Comparison of ENCODE assay signal across 2 cellular contexts in genomic region chr15:41795996-41796395, GRCh38.
TF ChIP-seq lines count a peak whose summit lies in the region.

No MANE protein-coding gene starts in this region.

TF ChIP-seq in WTC11, 78 proteins besides CTCF, POLR2A, EP300 and RAD21 (continued from another document):
- no peak for TF ChIP-seq FOXK1 (CRISPR knock-in tag; IDR thresholded peaks at IDR 0.05)
- no peak for TF ChIP-seq AR (CRISPR knock-in tag; IDR thresholded peaks at IDR 0.05)
- TF ChIP-seq GABPB1 (CRISPR knock-in tag; IDR thresholded peaks at IDR 0.05): no peak
- no peak for TF ChIP-seq CREB1 (CRISPR knock-in tag; IDR thresholded peaks at IDR 0.05)
- TF ChIP-seq CDX4 (CRISPR knock-in tag; IDR thresholded peaks at IDR 0.05; ENCODE audit: borderline replicate concordance): no peak
- TF ChIP-seq ZNF512 (CRISPR knock-in tag; IDR thresholded peaks at IDR 0.05; ENCODE audit: borderline replicate concordance): no peak
- no peak for TF ChIP-seq ZSCAN18 (CRISPR knock-in tag; IDR thresholded peaks at IDR 0.05)
- no peak for TF ChIP-seq MAX (CRISPR knock-in tag; IDR thresholded peaks at IDR 0.05)
- no peak for TF ChIP-seq NFE2L1 (CRISPR knock-in tag; IDR thresholded peaks at IDR 0.05)
- no peak for TF ChIP-seq FOXJ3 (CRISPR knock-in tag; IDR thresholded peaks at IDR 0.05; ENCODE audit: borderline replicate concordance)
- no peak for TF ChIP-seq FOXP4 (CRISPR knock-in tag; IDR thresholded peaks at IDR 0.05)
- TF ChIP-seq KAT7 (CRISPR knock-in tag; IDR thresholded peaks at IDR 0.05; ENCODE audit: borderline replicate concordance): no peak

TF ChIP-seq in GM23338, 12 proteins besides CTCF, POLR2A, EP300 and RAD21 (continued from another document):
- TF ChIP-seq NANOG (IDR thresholded peaks at IDR 0.05; ENCODE audit: borderline replicate concordance) (no peak), CREB1 (CRISPR knock-in tag; IDR thresholded peaks at IDR 0.05; ENCODE audit: low read depth) (no peak), ZNF462 (CRISPR knock-in tag; IDR thresholded peaks at IDR 0.05) (no peak), REST (IDR thresholded peaks at IDR 0.05; ENCODE audit: unreplicated experiment) (no peak), JUNB (IDR thresholded peaks at IDR 0.05; ENCODE audit: unreplicated experiment) (no peak), ZNF331 (CRISPR knock-in tag; IDR thresholded peaks at IDR 0.05; ENCODE audit: low read depth) (no peak)
